9 cellular contexts compared by ENCODE assay signal in genomic region chr9:122120672-122121071, GRCh38. TPM values are rescaled to one million over a fixed set of nuclear protein-coding genes. Genes with fewer than 3 reads are reported as not detected.
"Had no signal": no experiment of that assay in that cellular context is flagged by ENCODE, and none has a peak within 500 bp of the region (broad histone marks: within the 10 kb centered on the region; RNA-seq: fewer than 3 reads in every experiment).

No MANE protein-coding gene starts in this region.

- DNase-seq: GM23248, GOT3, H9, HCEC 1CT, IMR-90 had no signal

- H2AFZ ChIP-seq: GM23248 had no signal

- FAIRE-seq: H54, HTR-8/SVneo, K562 had no signal

- H3K4me3 ChIP-seq: GM23248, K562 had no signal

- H3K27ac ChIP-seq: GM23248 had no signal

- ATAC-seq: K562 had no signal

- H3K9ac ChIP-seq: GM23248 had no signal

RNA-seq across cellular contexts. Expression of gene MORN5, which starts 39.0 kb away (rescaled TPM):
- total RNA-seq: GM23248, H9, HT-29, IMR-90, K562 had no signal
- polyA plus RNA-seq: GM23248, IMR-90, K562 had no signal
